ENCODE assay signal across 17 cellular contexts in genomic region chr14:92644601-92645515, GRCh38.
DNase-seq lines count a peak whose midpoint lies in the region; ATAC-seq and TF ChIP-seq lines count a peak whose summit lies in the region.
"Had no signal": no experiment of that assay in that cellular context is flagged by ENCODE, and none has a peak within 500 bp of the region (broad histone marks: within the 10 kb centered on the region; RNA-seq: fewer than 3 reads in every experiment).

No MANE protein-coding gene starts in this region.

- no peak overlapping the region for H3K4me3 ChIP-seq in PC-3 (ENCODE audit: low read length)
- H3K4me3 ChIP-seq in heart right ventricle = no peak overlapping the region
- no peak overlapping the region for H3K4me3 ChIP-seq in stomach smooth muscle (ENCODE audit: low read length in 2 of 2)
- H3K4me3 ChIP-seq in colonic mucosa = no peak overlapping the region

- H3K27ac ChIP-seq in PC-3 (ENCODE audit: low read length) (peak overlapping the region; percentile 94), heart right ventricle (no peak overlapping the region), stomach smooth muscle (ENCODE audit: low read length) (peak overlapping the region; percentile 99), colonic mucosa (no peak overlapping the region)

- no peaks in the 10 kb centered on the region for H4K20me1 ChIP-seq in PC-3 (ENCODE audit: low read length)

- H3K36me3 Mint-ChIP-seq in activated CD8-positive, alpha-beta T cell treated with anti-CD3 and anti-CD28 coated beads for 36 hours (ENCODE audit: low read depth) = peaks cover 46% of the 10 kb centered on the region
- peaks cover 61% of the 10 kb centered on the region for H3K36me3 Mint-ChIP-seq in activated CD8-positive, alpha-beta T cell treated with anti-CD3 and anti-CD28 coated beads, Interleukin-2, amount 10 ng/mL, durations not matched to agents 7 days and 5 days (ENCODE audit: low read depth)

- H3K27ac Mint-ChIP-seq in activated CD8-positive, alpha-beta T cell treated with anti-CD3 and anti-CD28 coated beads for 36 hours = peak overlapping the region; percentile 25
- no peak overlapping the region for H3K27ac Mint-ChIP-seq in activated CD8-positive, alpha-beta T cell treated with anti-CD3 and anti-CD28 coated beads, Interleukin-2, amount 10 ng/mL, durations not matched to agents 7 days and 5 days
- H3K27ac Mint-ChIP-seq: activated CD4-positive, alpha-beta T cell treated with anti-CD3 and anti-CD28 coated beads, Interleukin-2, amount 10 ng/mL, durations not matched to agents 24 days and 14 days; activated T-helper 2 cell treated with anti-CD3 and anti-CD28 coated beads, Interferon-gamma antibody, Interleukin-2, Interleukin-4, amounts not matched to agents 10 μg/mL and 5 μg/mL and 100 μg/mL, durations not matched to agents 14 hours and 24 hours and 36 hours had no signal

- peak overlapping the region; percentile 1; the same call in 1 of the 2 replicates for H2AFZ ChIP-seq in PC-3 (ENCODE audit: low read length)

- peaks cover 60% of the 10 kb centered on the region for H3K4me1 ChIP-seq in PC-3 (ENCODE audit: insufficient read depth, low read length)
- peaks cover 0 to 60% (median 6%) of the 10 kb centered on the region in 9 donors for H3K4me1 ChIP-seq in heart right ventricle
- peaks cover 39% of the 10 kb centered on the region for H3K4me1 ChIP-seq in stomach smooth muscle (ENCODE audit: control insufficient read depth, insufficient read depth, low read length)
- H3K4me1 ChIP-seq in colonic mucosa = no peaks in the 10 kb centered on the region

- POLR2A ChIA-PET in activated CD8-positive, alpha-beta T cell treated with anti-CD3 and anti-CD28 coated beads for 36 hours (lab: Charles Lee) = no interaction called here
- POLR2A ChIA-PET in activated CD8-positive, alpha-beta T cell treated with anti-CD3 and anti-CD28 coated beads, Interleukin-2, amount 10 ng/mL, durations not matched to agents 7 days and 5 days (lab: Charles Lee) = interaction anchor here (0.6 kb wide), 1 partner anchor 50 kb away, joined by 4 read pairs; no protein-coding TSS in a partner anchor
- POLR2A ChIA-PET in PC-3 (lab: Charles Lee; ENCODE audit: unreplicated experiment) = interaction anchor here (0.7 kb wide), 1 partner anchor 12 kb away, joined by 3 read pairs; no protein-coding TSS in a partner anchor

- no peak for TF ChIP-seq CTCF in activated CD8-positive, alpha-beta T cell treated with anti-CD3 and anti-CD28 coated beads for 36 hours (IDR thresholded peaks at IDR 0.05)
- TF ChIP-seq CTCF in PC-3 (conservative IDR thresholded peaks at IDR 0.05; ENCODE audit: low read depth, low read length) (no peak), heart right ventricle (IDR thresholded peaks at IDR 0.05) (no peak), colonic mucosa (IDR thresholded peaks at IDR 0.05) (no peak)

- no peaks in the 10 kb centered on the region for H3K9me2 ChIP-seq in PC-3 (replicated peaks; ENCODE audit: low read length)

- no peaks in the 10 kb centered on the region for H3K79me2 ChIP-seq in PC-3 (ENCODE audit: low read length)

- no peak for ATAC-seq in activated CD8-positive, alpha-beta T cell treated with anti-CD3 and anti-CD28 coated beads for 36 hours
- no peak for ATAC-seq in activated CD8-positive, alpha-beta T cell treated with anti-CD3 and anti-CD28 coated beads, Interleukin-2, amount 10 ng/mL, durations not matched to agents 7 days and 5 days
- no peak for ATAC-seq in PC-3
- peak in 6 of 8 donors; percentile 26 to 76 (median 52) for ATAC-seq in heart right ventricle
- ATAC-seq: right cardiac atrium; stimulated activated effector memory CD8-positive, alpha-beta T cell treated with anti-CD3 and anti-CD28 coated beads, Interleukin-12 subunit alpha, Interleukin-12 subunit beta, amount 100 ng/mL, for 72 hours had no signal

- H3K4me2 ChIP-seq in PC-3 (ENCODE audit: low read length) = peak overlapping the region; percentile 27

- peaks cover 11% of the 10 kb centered on the region for H3K9me3 Mint-ChIP-seq in activated CD8-positive, alpha-beta T cell treated with anti-CD3 and anti-CD28 coated beads for 36 hours
- peaks cover 9% of the 10 kb centered on the region for H3K9me3 Mint-ChIP-seq in activated CD8-positive, alpha-beta T cell treated with anti-CD3 and anti-CD28 coated beads, Interleukin-2, amount 10 ng/mL, durations not matched to agents 7 days and 5 days (ENCODE audit: insufficient read depth)

- intact Hi-C loops in activated CD8-positive, alpha-beta T cell treated with anti-CD3 and anti-CD28 coated beads for 36 hours (cut with micrococcal nuclease) = no loop called here
- intact Hi-C loops in PC-3 (cut with micrococcal nuclease) = loop anchor here (5.0 kb wide), 1 partner anchor 37 kb away; no protein-coding TSS in a partner anchor
- intact Hi-C loops in heart right ventricle (cut with DNase I) = no loop called here
- intact Hi-C loops in colonic mucosa (cut with DNase I) = no loop called here

- CTCF ChIA-PET in activated CD8-positive, alpha-beta T cell treated with anti-CD3 and anti-CD28 coated beads for 36 hours (lab: Charles Lee) = interaction anchor here (0.8 to 1.6 kb wide), 3 partner anchors 31 to 184 kb away, joined by 3 to 6 read pairs (median 4); no protein-coding TSS in a partner anchor
- CTCF ChIA-PET in activated CD8-positive, alpha-beta T cell treated with anti-CD3 and anti-CD28 coated beads, Interleukin-2, amount 10 ng/mL, durations not matched to agents 7 days and 5 days (lab: Charles Lee) = interaction anchor here (0.7 kb wide), 1 partner anchor 538 kb away, joined by 3 read pairs; the partner anchor contains the start of gene ATXN3
- CTCF ChIA-PET in PC-3 (lab: Charles Lee) = no interaction called here

- H3K27me3 Mint-ChIP-seq in activated CD8-positive, alpha-beta T cell treated with anti-CD3 and anti-CD28 coated beads for 36 hours = no peaks in the 10 kb centered on the region
- no peaks in the 10 kb centered on the region for H3K27me3 Mint-ChIP-seq in activated CD8-positive, alpha-beta T cell treated with anti-CD3 and anti-CD28 coated beads, Interleukin-2, amount 10 ng/mL, durations not matched to agents 7 days and 5 days (ENCODE audit: low read depth)
- H3K27me3 Mint-ChIP-seq: activated CD4-positive, alpha-beta T cell treated with anti-CD3 and anti-CD28 coated beads, Interleukin-2, amount 10 ng/mL, durations not matched to agents 24 days and 14 days had no signal

- peaks cover 14% of the 10 kb centered on the region for H3F3A ChIP-seq in PC-3 (ENCODE audit: low read length, unreplicated experiment)

- peaks cover 45% of the 10 kb centered on the region for H3K4me1 Mint-ChIP-seq in activated CD8-positive, alpha-beta T cell treated with anti-CD3 and anti-CD28 coated beads for 36 hours (ENCODE audit: low read depth)
- peaks cover 58% of the 10 kb centered on the region for H3K4me1 Mint-ChIP-seq in activated CD8-positive, alpha-beta T cell treated with anti-CD3 and anti-CD28 coated beads, Interleukin-2, amount 10 ng/mL, durations not matched to agents 7 days and 5 days (ENCODE audit: low read depth)

- H3K9me3 ChIP-seq in PC-3 (ENCODE audit: low read length) = no peaks in the 10 kb centered on the region
- H3K9me3 ChIP-seq in heart right ventricle = peaks cover 0 to 13% (median 6%) of the 10 kb centered on the region in 11 donors
- peaks cover 0 to 9% of the 10 kb centered on the region in 2 donors for H3K9me3 ChIP-seq in stomach smooth muscle (ENCODE audit: control insufficient read depth in 2 of 2, low read length in 2 of 2)
- H3K9me3 ChIP-seq in colonic mucosa = no peaks in the 10 kb centered on the region

- DNase-seq in activated CD8-positive, alpha-beta T cell treated with anti-CD3 and anti-CD28 coated beads for 36 hours = no peak
- DNase-seq in activated CD8-positive, alpha-beta T cell treated with anti-CD3 and anti-CD28 coated beads, Interleukin-2, amount 10 ng/mL, durations not matched to agents 7 days and 5 days = no peak
- peak; percentile 34 for DNase-seq in PC-3
- no peak for DNase-seq in heart right ventricle
- DNase-seq in colonic mucosa = no peak
- no peak for DNase-seq in inferior parietal cortex (ENCODE audit: extremely low spot score)
- DNase-seq in GM19240 (ENCODE audit: insufficient read length, low spot score) = no peak
- DNase-seq: activated CD4-positive, alpha-beta T cell treated with anti-CD3 and anti-CD28 coated beads, Interleukin-2, amount 10 ng/mL, durations not matched to agents 24 days and 14 days; effector memory CD4-positive, alpha-beta T cell; Karpas-422; NCI-H1694 treated with DMSO at 0.1 percent for 48 hours; stimulated activated CD4-positive, alpha-beta T cell treated with anti-CD3 and anti-CD28 coated beads, Interleukin-4, amount 100 ng/mL, for 24 hours; T-helper 9 cell had no signal

- no peak overlapping the region for H3K4me3 Mint-ChIP-seq in activated CD8-positive, alpha-beta T cell treated with anti-CD3 and anti-CD28 coated beads for 36 hours
- no peak overlapping the region for H3K4me3 Mint-ChIP-seq in activated CD8-positive, alpha-beta T cell treated with anti-CD3 and anti-CD28 coated beads, Interleukin-2, amount 10 ng/mL, durations not matched to agents 7 days and 5 days
- H3K4me3 Mint-ChIP-seq: activated CD4-positive, alpha-beta T cell treated with anti-CD3 and anti-CD28 coated beads, Interleukin-2, amount 10 ng/mL, durations not matched to agents 24 days and 14 days; stimulated activated effector memory CD8-positive, alpha-beta T cell treated with anti-CD3 and anti-CD28 coated beads, Interleukin-12 subunit alpha, Interleukin-12 subunit beta, amount 100 ng/mL, for 72 hours had no signal

- H3K36me3 ChIP-seq in PC-3 (ENCODE audit: low read depth, low read length) (peaks cover 6% of the 10 kb centered on the region; the same call in 1 of the 2 replicates), heart right ventricle (peaks cover 0 to 40% (median 0%) of the 10 kb centered on the region in 9 donors), stomach smooth muscle (ENCODE audit: control insufficient read depth in 2 of 2, insufficient read depth in 2 of 2, low read length in 2 of 2) (peaks cover 0 to 11% of the 10 kb centered on the region in 2 donors), colonic mucosa (no peaks in the 10 kb centered on the region)

- no TSS peak for BruUV-seq in PC-3 (replicated peaks; lab: Mats Ljungman, UMichigan)

- 76 to 84% methylated on average over 13 of the region's 13 CpGs for WGBS in heart right ventricle, 2 donors

- H3K9ac ChIP-seq in PC-3 (ENCODE audit: low read length) (peak overlapping the region; percentile 62), stomach smooth muscle (ENCODE audit: low read length in 2 of 2) (no peak overlapping the region), colonic mucosa (ENCODE audit: low read depth in 2 of 2, low read length in 2 of 2) (no peak overlapping the region)

- H3K27me3 ChIP-seq in PC-3 (ENCODE audit: low read length) = no peaks in the 10 kb centered on the region
- no peaks in the 10 kb centered on the region for H3K27me3 ChIP-seq in heart right ventricle
- no peaks in the 10 kb centered on the region for H3K27me3 ChIP-seq in stomach smooth muscle (ENCODE audit: control insufficient read depth in 1 of 2, insufficient read depth in 2 of 2, low read length in 2 of 2)
- no peaks in the 10 kb centered on the region for H3K27me3 ChIP-seq in colonic mucosa

Comparison
In these comparisons a context has a peak if more than half of its experiments do, and no peak if none do; other contexts are left out.
1. ATAC-seq: peak in heart right ventricle (6 of 8); none in activated CD8-positive, alpha-beta T cell treated with anti-CD3 and anti-CD28 coated beads for 36 hours (single experiment), activated CD8-positive, alpha-beta T cell treated with anti-CD3 and anti-CD28 coated beads, Interleukin-2, amount 10 ng/mL, durations not matched to agents 7 days and 5 days (single experiment) and PC-3 (single experiment).
2. H3K27ac ChIP-seq: peak in PC-3 (single experiment) and stomach smooth muscle (single experiment); none in heart right ventricle (0 of 10) and colonic mucosa (single experiment).